2 cellular contexts compared by ENCODE assay signal in genomic region chr3:71987089-71987735, GRCh38.
TF ChIP-seq lines count a peak whose summit lies in the region.

No MANE protein-coding gene starts in this region.

TF ChIP-seq in A549, 52 proteins besides CTCF, POLR2A, EP300 and RAD21 (continued from another document):
- TF ChIP-seq, protein P1, sequence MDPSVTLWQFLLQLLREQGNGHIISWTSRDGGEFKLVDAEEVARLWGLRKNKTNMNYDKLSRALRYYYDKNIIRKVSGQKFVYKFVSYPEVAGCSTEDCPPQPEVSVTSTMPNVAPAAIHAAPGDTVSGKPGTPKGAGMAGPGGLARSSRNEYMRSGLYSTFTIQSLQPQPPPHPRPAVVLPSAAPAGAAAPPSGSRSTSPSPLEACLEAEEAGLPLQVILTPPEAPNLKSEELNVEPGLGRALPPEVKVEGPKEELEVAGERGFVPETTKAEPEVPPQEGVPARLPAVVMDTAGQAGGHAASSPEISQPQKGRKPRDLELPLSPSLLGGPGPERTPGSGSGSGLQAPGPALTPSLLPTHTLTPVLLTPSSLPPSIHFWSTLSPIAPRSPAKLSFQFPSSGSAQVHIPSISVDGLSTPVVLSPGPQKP (IDR thresholded peaks at IDR 0.05; ENCODE audit: low read depth, low read length), result no peak
- no peak for TF ChIP-seq RARB (CRISPR knock-in tag; IDR thresholded peaks at IDR 0.05)
- TF ChIP-seq ZC3H11A (IDR thresholded peaks at IDR 0.05), result no peak
- no peak for TF ChIP-seq SREBF2 (IDR thresholded peaks at IDR 0.05)
- TF ChIP-seq FOSL2 (IDR thresholded peaks at IDR 0.05), result no peak
- no peak for TF ChIP-seq FOSL2 (CRISPR knock-in tag; IDR thresholded peaks at IDR 0.05)

TF ChIP-seq in GM23338, 12 proteins besides CTCF, POLR2A, EP300 and RAD21 (continued from another document):
- TF ChIP-seq, protein P2, sequence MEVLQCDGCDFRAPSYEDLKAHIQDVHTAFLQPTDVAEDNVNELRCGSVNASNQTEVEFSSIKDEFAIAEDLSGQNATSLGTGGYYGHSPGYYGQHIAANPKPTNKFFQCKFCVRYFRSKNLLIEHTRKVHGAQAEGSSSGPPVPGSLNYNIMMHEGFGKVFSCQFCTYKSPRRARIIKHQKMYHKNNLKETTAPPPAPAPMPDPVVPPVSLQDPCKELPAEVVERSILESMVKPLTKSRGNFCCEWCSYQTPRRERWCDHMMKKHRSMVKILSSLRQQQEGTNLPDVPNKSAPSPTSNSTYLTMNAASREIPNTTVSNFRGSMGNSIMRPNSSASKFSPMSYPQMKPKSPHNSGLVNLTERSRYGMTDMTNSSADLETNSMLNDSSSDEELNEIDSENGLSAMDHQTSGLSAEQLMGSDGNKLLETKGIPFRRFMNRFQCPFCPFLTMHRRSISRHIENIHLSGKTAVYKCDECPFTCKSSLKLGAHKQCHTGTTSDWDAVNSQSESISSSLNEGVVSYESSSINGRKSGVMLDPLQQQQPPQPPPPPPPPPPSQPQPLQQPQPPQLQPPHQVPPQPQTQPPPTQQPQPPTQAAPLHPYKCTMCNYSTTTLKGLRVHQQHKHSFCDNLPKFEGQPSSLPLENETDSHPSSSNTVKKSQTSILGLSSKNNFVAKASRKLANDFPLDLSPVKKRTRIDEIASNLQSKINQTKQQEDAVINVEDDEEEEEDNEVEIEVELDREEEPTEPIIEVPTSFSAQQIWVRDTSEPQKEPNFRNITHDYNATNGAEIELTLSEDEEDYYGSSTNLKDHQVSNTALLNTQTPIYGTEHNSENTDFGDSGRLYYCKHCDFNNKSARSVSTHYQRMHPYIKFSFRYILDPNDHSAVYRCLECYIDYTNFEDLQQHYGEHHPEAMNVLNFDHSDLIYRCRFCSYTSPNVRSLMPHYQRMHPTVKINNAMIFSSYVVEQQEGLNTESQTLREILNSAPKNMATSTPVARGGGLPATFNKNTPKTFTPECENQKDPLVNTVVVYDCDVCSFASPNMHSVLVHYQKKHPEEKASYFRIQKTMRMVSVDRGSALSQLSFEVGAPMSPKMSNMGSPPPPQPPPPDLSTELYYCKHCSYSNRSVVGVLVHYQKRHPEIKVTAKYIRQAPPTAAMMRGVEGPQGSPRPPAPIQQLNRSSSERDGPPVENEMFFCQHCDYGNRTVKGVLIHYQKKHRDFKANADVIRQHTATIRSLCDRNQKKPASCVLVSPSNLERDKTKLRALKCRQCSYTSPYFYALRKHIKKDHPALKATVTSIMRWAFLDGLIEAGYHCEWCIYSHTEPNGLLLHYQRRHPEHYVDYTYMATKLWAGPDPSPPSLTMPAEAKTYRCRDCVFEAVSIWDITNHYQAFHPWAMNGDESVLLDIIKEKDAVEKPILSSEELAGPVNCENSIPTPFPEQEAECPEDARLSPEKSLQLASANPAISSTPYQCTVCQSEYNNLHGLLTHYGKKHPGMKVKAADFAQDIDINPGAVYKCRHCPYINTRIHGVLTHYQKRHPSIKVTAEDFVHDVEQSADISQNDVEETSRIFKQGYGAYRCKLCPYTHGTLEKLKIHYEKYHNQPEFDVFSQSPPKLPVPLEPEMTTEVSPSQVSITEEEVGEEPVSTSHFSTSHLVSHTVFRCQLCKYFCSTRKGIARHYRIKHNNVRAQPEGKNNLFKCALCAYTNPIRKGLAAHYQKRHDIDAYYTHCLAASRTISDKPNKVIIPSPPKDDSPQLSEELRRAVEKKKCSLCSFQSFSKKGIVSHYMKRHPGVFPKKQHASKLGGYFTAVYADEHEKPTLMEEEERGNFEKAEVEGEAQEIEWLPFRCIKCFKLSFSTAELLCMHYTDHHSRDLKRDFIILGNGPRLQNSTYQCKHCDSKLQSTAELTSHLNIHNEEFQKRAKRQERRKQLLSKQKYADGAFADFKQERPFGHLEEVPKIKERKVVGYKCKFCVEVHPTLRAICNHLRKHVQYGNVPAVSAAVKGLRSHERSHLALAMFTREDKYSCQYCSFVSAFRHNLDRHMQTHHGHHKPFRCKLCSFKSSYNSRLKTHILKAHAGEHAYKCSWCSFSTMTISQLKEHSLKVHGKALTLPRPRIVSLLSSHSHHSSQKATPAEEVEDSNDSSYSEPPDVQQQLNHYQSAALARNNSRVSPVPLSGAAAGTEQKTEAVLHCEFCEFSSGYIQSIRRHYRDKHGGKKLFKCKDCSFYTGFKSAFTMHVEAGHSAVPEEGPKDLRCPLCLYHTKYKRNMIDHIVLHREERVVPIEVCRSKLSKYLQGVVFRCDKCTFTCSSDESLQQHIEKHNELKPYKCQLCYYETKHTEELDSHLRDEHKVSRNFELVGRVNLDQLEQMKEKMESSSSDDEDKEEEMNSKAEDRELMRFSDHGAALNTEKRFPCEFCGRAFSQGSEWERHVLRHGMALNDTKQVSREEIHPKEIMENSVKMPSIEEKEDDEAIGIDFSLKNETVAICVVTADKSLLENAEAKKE (CRISPR knock-in tag; IDR thresholded peaks at IDR 0.05), result no peak
- TF ChIP-seq EZH2 (IDR thresholded peaks at IDR 0.05; ENCODE audit: low read depth, unreplicated experiment), result no peak
- no peak for TF ChIP-seq CREB1 (CRISPR knock-in tag; IDR thresholded peaks at IDR 0.05; ENCODE audit: low read depth)
- TF ChIP-seq NANOG (IDR thresholded peaks at IDR 0.05; ENCODE audit: borderline replicate concordance), result no peak
- TF ChIP-seq, protein P3, sequence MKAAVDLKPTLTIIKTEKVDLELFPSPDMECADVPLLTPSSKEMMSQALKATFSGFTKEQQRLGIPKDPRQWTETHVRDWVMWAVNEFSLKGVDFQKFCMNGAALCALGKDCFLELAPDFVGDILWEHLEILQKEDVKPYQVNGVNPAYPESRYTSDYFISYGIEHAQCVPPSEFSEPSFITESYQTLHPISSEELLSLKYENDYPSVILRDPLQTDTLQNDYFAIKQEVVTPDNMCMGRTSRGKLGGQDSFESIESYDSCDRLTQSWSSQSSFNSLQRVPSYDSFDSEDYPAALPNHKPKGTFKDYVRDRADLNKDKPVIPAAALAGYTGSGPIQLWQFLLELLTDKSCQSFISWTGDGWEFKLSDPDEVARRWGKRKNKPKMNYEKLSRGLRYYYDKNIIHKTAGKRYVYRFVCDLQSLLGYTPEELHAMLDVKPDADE (IDR thresholded peaks at IDR 0.05), result no peak
- no peak for TF ChIP-seq ZNF331 (CRISPR knock-in tag; IDR thresholded peaks at IDR 0.05; ENCODE audit: low read depth)
- no peak for TF ChIP-seq POLR2AphosphoS5 (IDR thresholded peaks at IDR 0.05; ENCODE audit: low read depth)
- no peak for TF ChIP-seq ZNF114 (CRISPR knock-in tag; IDR thresholded peaks at IDR 0.05)
- no peak for TF ChIP-seq JUNB (IDR thresholded peaks at IDR 0.05; ENCODE audit: unreplicated experiment)
